In genomic region chr5:38715671-38716070, GRCh38 we compare ENCODE assay signal across 17 cellular contexts.
A peak's percentile ranks its signal among the peaks of the same experiment; 100 is the strongest.
DNase-seq lines count a peak whose midpoint lies in the region; ATAC-seq, FAIRE-seq and TF ChIP-seq lines count a peak whose summit lies in the region.
"Had no signal": no experiment of that assay in that cellular context is flagged by ENCODE, and none has a peak within 500 bp of the region (broad histone marks: within the 10 kb centered on the region; RNA-seq: fewer than 3 reads in every experiment).

No MANE protein-coding gene starts in this region.

- POLR2A ChIA-PET in HepG2 (lab: Yijun Ruan, JAX), result no interaction called here

- H3K36me3 Mint-ChIP-seq in activated T-cell treated with anti-CD3 and anti-CD28 coated beads, Interleukin-2, amount 50 U/mL, for 24 hours (ENCODE audit: low read depth), result no peaks in the 10 kb centered on the region

- no peaks in the 10 kb centered on the region for H3K79me2 ChIP-seq in HepG2 (ENCODE audit: insufficient read depth, low read length)

- intact Hi-C loops in HepG2 (cut with micrococcal nuclease; ENCODE audit: unreplicated experiment), result no loop called here
- intact Hi-C loops in right lobe of liver (cut with DNase I), result no loop called here
- intact Hi-C loops in colonic mucosa (cut with DNase I), result no loop called here
- intact Hi-C loops in heart left ventricle (cut with DNase I), result loop anchor here in 1 of 10 donors (10.0 kb wide), 1 partner anchor 49 kb away; no protein-coding TSS in a partner anchor

- no peaks in the 10 kb centered on the region for H3K9me3 Mint-ChIP-seq in activated T-cell treated with anti-CD3 and anti-CD28 coated beads, Interleukin-2, amount 50 U/mL, for 24 hours
- H3K9me3 Mint-ChIP-seq: activated CD4-positive, alpha-beta memory T cell treated with anti-CD3 and anti-CD28 coated beads, Interleukin-2, amount 10 ng/mL, durations not matched to agents 7 days and 5 days; GM23338 had no signal

- no peak for FAIRE-seq in HepG2 (lab: Jason Lieb, UNC)
- FAIRE-seq: urothelium cell line had no signal

- WGBS in HepG2 (ENCODE audit: low lambda C conversion rate), result 0% methylated on average over 2 of the region's 2 CpGs
- 71% methylated on average over 2 of the region's 2 CpGs for WGBS in right lobe of liver (ENCODE audit: insufficient coverage, low coverage, low lambda C conversion rate, missing lambda C conversion rate)
- WGBS in heart left ventricle, 4 donors, result 70 to 91% (median 77%) methylated on average over 2 of the region's 2 CpGs

- ATAC-seq in HepG2 (no peak), right lobe of liver (no peak), heart left ventricle (no peak)
- ATAC-seq: GM23338, Panc1 had no signal

- peaks cover 6% of the 10 kb centered on the region for H3K27me3 Mint-ChIP-seq in activated T-cell treated with anti-CD3 and anti-CD28 coated beads, Interleukin-2, amount 50 U/mL, for 24 hours
- H3K27me3 Mint-ChIP-seq: activated CD4-positive, alpha-beta memory T cell treated with anti-CD3 and anti-CD28 coated beads, Interleukin-2, amount 10 ng/mL, durations not matched to agents 7 days and 5 days had no signal

- H3K36me3 ChIP-seq in HepG2 (replicated peaks in 1 of 2; ENCODE audit: control insufficient read depth in 1 of 2, insufficient read depth in 2 of 2, low read length in 2 of 2), result no peaks in the 10 kb centered on the region
- no peaks in the 10 kb centered on the region for H3K36me3 ChIP-seq in right lobe of liver
- no peaks in the 10 kb centered on the region for H3K36me3 ChIP-seq in colonic mucosa
- H3K36me3 ChIP-seq in heart left ventricle, result no peaks in the 10 kb centered on the region

- in situ Hi-C loops in HepG2 (cut with HindIII; ENCODE audit: extremely low pct_ligation_motif_present, low pct_unique_long_range_greater_than_20kb), result no loop called here

- no peak overlapping the region for H3K27ac Mint-ChIP-seq in activated T-cell treated with anti-CD3 and anti-CD28 coated beads, Interleukin-2, amount 50 U/mL, for 24 hours
- H3K27ac Mint-ChIP-seq: activated CD4-positive, alpha-beta memory T cell treated with anti-CD3 and anti-CD28 coated beads, Interleukin-2, amount 10 ng/mL, durations not matched to agents 7 days and 5 days; GM23338 had no signal

- H2AFZ ChIP-seq in HepG2 (ENCODE audit: low read length), result no peak overlapping the region
- H2AFZ ChIP-seq: GM23338 had no signal

- peak; percentile 14 for DNase-seq in HepG2 (ENCODE audit: low spot score)
- no peak for DNase-seq in right lobe of liver
- DNase-seq in activated T-cell treated with anti-CD3 and anti-CD28 coated beads, Interleukin-2, amount 50 U/mL, for 24 hours, result no peak
- no peak for DNase-seq in colonic mucosa
- DNase-seq in SHP77 (lab: John Stamatoyannopoulos, UW), result no peak
- no peak for DNase-seq in heart left ventricle
- DNase-seq: activated CD4-positive, alpha-beta memory T cell treated with anti-CD3 and anti-CD28 coated beads, Interleukin-2, amount 10 ng/mL, durations not matched to agents 7 days and 5 days; activated gamma-delta T cell treated with Interleukin-2 at 50 U/mL for 16 hours; DND-41; erythroblast; KG1; T1000 had no signal

- no peak overlapping the region for H3K4me3 Mint-ChIP-seq in activated T-cell treated with anti-CD3 and anti-CD28 coated beads, Interleukin-2, amount 50 U/mL, for 24 hours
- H3K4me3 Mint-ChIP-seq: activated CD4-positive, alpha-beta memory T cell treated with anti-CD3 and anti-CD28 coated beads, Interleukin-2, amount 10 ng/mL, durations not matched to agents 7 days and 5 days; GM23338 had no signal

- H3K9me3 ChIP-seq in HepG2 (ENCODE audit: low read length), result no peaks in the 10 kb centered on the region
- no peaks in the 10 kb centered on the region for H3K9me3 ChIP-seq in right lobe of liver
- no peaks in the 10 kb centered on the region for H3K9me3 ChIP-seq in colonic mucosa
- no peaks in the 10 kb centered on the region for H3K9me3 ChIP-seq in heart left ventricle

- H4K20me1 ChIP-seq in HepG2 (ENCODE audit: insufficient read depth, low read length), result no peaks in the 10 kb centered on the region

- no peaks in the 10 kb centered on the region for H3K4me1 Mint-ChIP-seq in activated T-cell treated with anti-CD3 and anti-CD28 coated beads, Interleukin-2, amount 50 U/mL, for 24 hours (ENCODE audit: low read depth)
- H3K4me1 Mint-ChIP-seq: activated CD4-positive, alpha-beta memory T cell treated with anti-CD3 and anti-CD28 coated beads, Interleukin-2, amount 10 ng/mL, durations not matched to agents 7 days and 5 days; GM23338 had no signal

- TF ChIP-seq POLR2A in HepG2 (IDR thresholded peaks at IDR 0.05; ENCODE audit: insufficient read depth in 1 of 2, low read depth in 2 of 2, low read length in 2 of 2) (no peak), right lobe of liver (IDR thresholded peaks at IDR 0.05) (no peak), heart left ventricle (IDR thresholded peaks at IDR 0.05) (no peak)

- H3K9ac ChIP-seq in HepG2 (ENCODE audit: insufficient read depth, low read depth, low read length) (no peak overlapping the region), colonic mucosa (ENCODE audit: low read depth in 2 of 2, low read length in 2 of 2) (no peak overlapping the region)

- no peaks in the 10 kb centered on the region for H3K4me1 ChIP-seq in HepG2 (ENCODE audit: insufficient read depth, low read length)
- no peaks in the 10 kb centered on the region for H3K4me1 ChIP-seq in right lobe of liver
- H3K4me1 ChIP-seq in colonic mucosa, result no peaks in the 10 kb centered on the region
- H3K4me1 ChIP-seq in heart left ventricle, result peaks cover 0 to 24% (median 4%) of the 10 kb centered on the region in 12 donors

- CTCF ChIA-PET in HepG2 (lab: Yijun Ruan, JAX; ENCODE audit: low intra/inter-chr PET ratio, low total read pairs), result no interaction called here

- TF ChIP-seq CTCF in HepG2 (CRISPR knock-in tag; IDR thresholded peaks at IDR 0.05) (no peak), right lobe of liver (IDR thresholded peaks at IDR 0.05) (no peak), colonic mucosa (IDR thresholded peaks at IDR 0.05) (no peak), heart left ventricle (IDR thresholded peaks at IDR 0.05) (no peak)

- H3K4me2 ChIP-seq in HepG2 (ENCODE audit: low read depth, low read length), result no peak overlapping the region
- H3K4me2 ChIP-seq: GM23338 had no signal

- H3K27ac ChIP-seq in HepG2 (ENCODE audit: extremely low read length, insufficient read depth, low read length) (no peak overlapping the region), right lobe of liver (no peak overlapping the region), angular gyrus (ENCODE audit: low read depth, low read length) (peak overlapping the region; percentile 88), layer of hippocampus (ENCODE audit: low read depth, low read length) (peak overlapping the region; percentile 70), colonic mucosa (no peak overlapping the region), heart left ventricle (no peak overlapping the region)

- H3K4me3 ChIP-seq in HepG2 (replicated peaks in 1 of 3; ENCODE audit: insufficient read depth in 1 of 3, low read depth in 2 of 3, low read length in 3 of 3), result no peak overlapping the region
- H3K4me3 ChIP-seq in right lobe of liver, result no peak overlapping the region
- H3K4me3 ChIP-seq in colonic mucosa, result no peak overlapping the region
- H3K4me3 ChIP-seq in heart left ventricle, result no peak overlapping the region
- H3K4me3 ChIP-seq: GM23338 had no signal

- no TSS peak for BruUV-seq in HepG2 (replicated peaks; lab: Mats Ljungman, UMichigan)

- TF ChIP-seq RAD21 in HepG2 (CRISPR knock-in tag; IDR thresholded peaks at IDR 0.05), result no peak

- TF ChIP-seq EP300 in HepG2 (IDR thresholded peaks at IDR 0.05; ENCODE audit: low read depth in 2 of 2, low read length in 2 of 2) (no peak), HepG2 (CRISPR knock-in tag; IDR thresholded peaks at IDR 0.05; ENCODE audit: borderline replicate concordance) (no peak)

- peaks cover 0 to 1% of the 10 kb centered on the region in 2 experiments; a peak in 1 of 5 replicates for H3K27me3 ChIP-seq in HepG2 (ENCODE audit: control insufficient read depth in 1 of 2, insufficient read depth in 2 of 2, low read length in 2 of 2)
- no peaks in the 10 kb centered on the region for H3K27me3 ChIP-seq in right lobe of liver
- H3K27me3 ChIP-seq in layer of hippocampus (ENCODE audit: control insufficient read depth, insufficient read depth, low read length), result no peaks in the 10 kb centered on the region
- H3K27me3 ChIP-seq in colonic mucosa, result no peaks in the 10 kb centered on the region
- no peaks in the 10 kb centered on the region for H3K27me3 ChIP-seq in heart left ventricle

TF ChIP-seq in HepG2, 621 proteins besides CTCF, POLR2A, EP300 and RAD21:
- TF ChIP-seq RFX1 (IDR thresholded peaks at IDR 0.05) (peak; percentile 18; the same call in 1 of the 2 replicates), MNT (IDR thresholded peaks at IDR 0.05) (peak; percentile 22; the same call in 1 of the 2 replicates), DNMT1 (CRISPR knock-in tag; IDR thresholded peaks at IDR 0.05) (no peak), SOX13 (IDR thresholded peaks at IDR 0.05) (no peak), SOX13 (CRISPR knock-in tag; conservative IDR thresholded peaks at IDR 0.05 in 1 of 2, IDR thresholded peaks at IDR 0.05 in 1 of 2) (peak in 1 of 2 experiments; percentile 37; a peak in 1 of 4 replicates)

Comparison
In these comparisons a context has a peak if more than half of its experiments do, and no peak if none do; other contexts are left out.
1. H3K27ac ChIP-seq: peak in angular gyrus (single experiment) and layer of hippocampus (single experiment); none in HepG2 (single experiment), right lobe of liver (0 of 3), colonic mucosa (single experiment) and heart left ventricle (0 of 12).